Comparison of ENCODE assay signal across 32 cellular contexts in the genomic region with DNA sequence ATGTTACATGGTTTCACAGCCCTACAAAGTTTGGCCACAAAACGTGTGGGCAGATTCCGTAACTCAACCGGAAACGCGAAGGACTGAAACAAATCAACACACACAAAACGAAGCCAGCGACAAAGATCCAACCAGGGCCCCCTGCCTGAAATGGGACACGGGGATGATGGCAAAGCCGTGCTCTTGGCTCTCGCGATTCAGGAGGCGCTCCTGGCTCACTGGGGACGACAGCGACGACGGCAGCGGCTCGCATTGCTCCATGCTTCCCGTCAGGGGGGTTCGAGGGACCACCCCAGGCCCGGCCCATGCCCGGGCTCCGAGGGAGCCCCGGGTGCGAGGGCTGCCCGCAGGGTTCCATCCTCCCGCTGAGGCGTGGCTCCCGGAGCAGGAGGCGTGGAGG.
DNase-seq lines count a peak whose midpoint lies in the region; ATAC-seq and TF ChIP-seq lines count a peak whose summit lies in the region.
"Had no signal": no experiment of that assay in that cellular context is flagged by ENCODE, and none has a peak within 500 bp of the region (broad histone marks: within the 10 kb centered on the region; RNA-seq: fewer than 3 reads in every experiment).

No MANE protein-coding gene starts in this region.

- H3K36me3 ChIP-seq in BE2C, result no peaks in the 10 kb centered on the region
- H3K36me3 ChIP-seq: BLaER1, esophagus muscularis mucosa, pancreas, spleen, thyroid gland had no signal

- no peaks in the 10 kb centered on the region for H3K36me3 Mint-ChIP-seq in osteocyte (ENCODE audit: unreplicated experiment)

- no peak overlapping the region for H3K27ac Mint-ChIP-seq in osteocyte (ENCODE audit: unreplicated experiment)
- H3K27ac Mint-ChIP-seq: activated CD4-positive, alpha-beta memory T cell treated with anti-CD3 and anti-CD28 coated beads for 36 hours; activated T-cell treated with anti-CD3 and anti-CD28 coated beads, Interleukin-2, amount 50 U/mL, for 72 hours; dendritic cell treated with granulocyte-macrophage colony-stimulating factor and Interleukin-4, amounts not matched to agents 40 ng/mL and 50 ng/mL, for 4 days; nephron progenitor cell had no signal

- no peaks in the 10 kb centered on the region for H3K27me3 ChIP-seq in BE2C
- H3K27me3 ChIP-seq: BLaER1, pancreas, spleen, thyroid gland had no signal

- H3K27me3 Mint-ChIP-seq in osteocyte (ENCODE audit: unreplicated experiment), result no peaks in the 10 kb centered on the region
- H3K27me3 Mint-ChIP-seq: activated CD4-positive, alpha-beta memory T cell treated with anti-CD3 and anti-CD28 coated beads for 36 hours; dendritic cell treated with granulocyte-macrophage colony-stimulating factor and Interleukin-4, amounts not matched to agents 40 ng/mL and 50 ng/mL, for 4 days had no signal

- H3K4me1 Mint-ChIP-seq in osteocyte (ENCODE audit: unreplicated experiment), result no peaks in the 10 kb centered on the region
- H3K4me1 Mint-ChIP-seq: nephron progenitor cell had no signal

- intact Hi-C loops in left ventricle myocardium superior (cut with micrococcal nuclease), result no loop called here

- no peaks in the 10 kb centered on the region for H3K4me1 ChIP-seq in BE2C
- H3K4me1 ChIP-seq: BLaER1, esophagus muscularis mucosa, pancreas, spleen, thyroid gland had no signal

- peak; percentile 22 for DNase-seq in BE2C
- DNase-seq in GM20000 (ENCODE audit: low spot score), result peak; percentile 18
- DNase-seq in left ventricle myocardium superior, result peak; percentile 40
- DNase-seq in osteocyte (ENCODE audit: extremely low spot score, unreplicated experiment), result peak; percentile 89
- DNase-seq in HPDE6-E6E7 (ENCODE audit: extremely low spot score), result no peak
- no peak for DNase-seq in NCI-H2196 treated with DMSO at 0.1 percent for 48 hours (lab: John Stamatoyannopoulos, UW; ENCODE audit: unreplicated experiment)
- DNase-seq: ACHN; activated CD4-positive, alpha-beta memory T cell treated with anti-CD3 and anti-CD28 coated beads for 36 hours; activated CD4-positive, CD25-positive, alpha-beta regulatory T cell treated with anti-CD3 and anti-CD28 coated beads, Interleukin-2, amount 50 U/mL, for 72 hours; activated T-cell treated with anti-CD3 and anti-CD28 coated beads, Interleukin-2, amount 50 U/mL, for 72 hours; central memory CD4-positive, alpha-beta T cell; DMS153; foreskin fibroblast; head of caudate nucleus; mammary epithelial cell; NCI-H1417; NCI-H2029 treated with DMSO at 0.1 percent for 48 hours; NCI-H2227 treated with DMSO at 0.1 percent for 48 hours; NCI-H69; nephron progenitor cell; PC-9; retina; SHP77; spleen; stimulated activated CD4-positive, alpha-beta T cell treated with anti-CD3 and anti-CD28 coated beads, Interleukin-2, amount 100 ng/mL, for 24 hours; thyroid gland had no signal

- peaks cover 4% of the 10 kb centered on the region for H3K9me3 ChIP-seq in BE2C
- H3K9me3 ChIP-seq: pancreas, thyroid gland had no signal

- TF ChIP-seq CTCF in BE2C (IDR thresholded peaks at IDR 0.05; ENCODE audit: low read depth, low read length) (no peak), GM20000 (IDR thresholded peaks at IDR 0.05; ENCODE audit: extremely low read depth, missing control alignments) (no peak), osteocyte (IDR thresholded peaks at IDR 0.05) (no peak)

- ATAC-seq in left ventricle myocardium superior (no peak), GM21447 (IDR thresholded peaks at IDR 0.05; ENCODE audit: unreplicated experiment) (no peak), HG03432 (IDR thresholded peaks at IDR 0.05; ENCODE audit: unreplicated experiment) (no peak)

- no peak overlapping the region for H3K4me3 Mint-ChIP-seq in osteocyte (ENCODE audit: unreplicated experiment)
- H3K4me3 Mint-ChIP-seq: activated CD4-positive, alpha-beta memory T cell treated with anti-CD3 and anti-CD28 coated beads for 36 hours; activated T-cell treated with anti-CD3 and anti-CD28 coated beads, Interleukin-2, amount 50 U/mL, for 72 hours; dendritic cell treated with granulocyte-macrophage colony-stimulating factor and Interleukin-4, amounts not matched to agents 40 ng/mL and 50 ng/mL, for 4 days; nephron progenitor cell had no signal

- peaks cover 52% of the 10 kb centered on the region for H3K9me3 Mint-ChIP-seq in osteocyte (ENCODE audit: unreplicated experiment)

- H3K4me3 ChIP-seq in BE2C (ENCODE audit: low read depth, low read length), result no peak overlapping the region
- H3K4me3 ChIP-seq: esophagus muscularis mucosa, pancreas, PC-9, spleen, thyroid gland had no signal

Comparison
In these comparisons a context has a peak if more than half of its experiments do, and no peak if none do; other contexts are left out.
1. DNase-seq: peak in BE2C (single experiment), GM20000 (single experiment), left ventricle myocardium superior (single experiment) and osteocyte (single experiment); none in HPDE6-E6E7 (single experiment) and NCI-H2196 treated with DMSO at 0.1 percent for 48 hours (single experiment).